In genomic region chr17:3433741-3434140, GRCh38 we compare ENCODE assay signal across 8 cellular contexts. TPM values are rescaled to one million over a fixed set of nuclear protein-coding genes. Genes with fewer than 3 reads are reported as not detected.
"Had no signal": no experiment of that assay in that cellular context is flagged by ENCODE, and none has a peak within 500 bp of the region (broad histone marks: within the 10 kb centered on the region; RNA-seq: fewer than 3 reads in every experiment).

A gene with protein sequence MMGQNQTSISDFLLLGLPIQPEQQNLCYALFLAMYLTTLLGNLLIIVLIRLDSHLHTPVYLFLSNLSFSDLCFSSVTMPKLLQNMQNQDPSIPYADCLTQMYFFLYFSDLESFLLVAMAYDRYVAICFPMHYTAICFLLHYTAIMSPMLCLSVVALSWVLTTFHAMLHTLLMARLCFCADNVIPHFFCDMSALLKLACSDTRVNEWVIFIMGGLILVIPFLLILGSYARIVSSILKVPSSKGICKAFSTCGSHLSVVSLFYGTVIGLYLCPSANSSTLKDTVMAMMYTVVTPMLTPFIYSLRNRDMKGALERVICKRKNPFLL (minus strand): TSS chr17:3433841. CDS start chr17:3433841, 0 bp downstream.

- H3K4me1 ChIP-seq: HAP-1 had no signal

- H3K27ac ChIP-seq: GM23248, HL-60 had no signal

- H3K4me3 ChIP-seq: GM23248, HAP-1 had no signal

- H3K36me3 ChIP-seq: HAP-1 had no signal

- H3K9ac ChIP-seq: GM23248 had no signal

- H2AFZ ChIP-seq: GM23248 had no signal

- DNase-seq: GOT3, H7, IMR-90 had no signal

- H3K9me3 ChIP-seq: HAP-1 had no signal

RNA-seq across cellular contexts. Expression of the gene that starts here (rescaled TPM):
- total RNA-seq: GM23248, H4, H7, HT1080, IMR-90 had no signal
- polyA plus RNA-seq: GM23248, IMR-90 had no signal
